27 cellular contexts compared by ENCODE assay signal in genomic region chr1:37389327-37389726, GRCh38.
"Had no signal": no experiment of that assay in that cellular context is flagged by ENCODE, and none has a peak within 500 bp of the region (broad histone marks: within the 10 kb centered on the region; RNA-seq: fewer than 3 reads in every experiment).

No MANE protein-coding gene starts in this region.

- H3K27me3 ChIP-seq: testis, thyroid gland, uterus, vagina had no signal

- ATAC-seq: stimulated activated effector memory CD8-positive, alpha-beta T cell treated with anti-CD3 and anti-CD28 coated beads, Interleukin-12 subunit alpha, Interleukin-12 subunit beta, amount 100 ng/mL, for 72 hours; stimulated activated memory B cell treated with anti-CD40 and anti-IgM and Interleukin-4, amounts not matched to agents 10 μg/mL and 1 μg/mL and 100 μg/mL, for 72 hours; stimulated activated naive B cell treated with anti-CD40 and anti-IgM and Interleukin-4, amounts not matched to agents 10 μg/mL and 1 μg/mL and 100 μg/mL, for 72 hours; stimulated activated naive CD8-positive, alpha-beta T cell treated with anti-CD3 and anti-CD28 coated beads, Interleukin-15, amount 100 ng/mL, for 72 hours; stimulated activated naive CD8-positive, alpha-beta T cell treated with anti-CD3 and anti-CD28 coated beads, Interleukin-15, Interleukin-2, amounts not matched to agents 100 U/mL and 50 U/mL, for 24 hours; upper lobe of right lung had no signal

- H3K9me3 ChIP-seq: stomach, suprapubic skin, testis, thoracic aorta, thyroid gland, tibial artery, tibial nerve, transverse colon, upper lobe of left lung, upper lobe of right lung, uterus, vagina had no signal

- H3K4me3 ChIP-seq: stomach, suprapubic skin, testis, thoracic aorta, thyroid gland, tibial artery, tibial nerve, transverse colon, upper lobe of left lung, upper lobe of right lung, uterus, vagina had no signal

- H3K27ac ChIP-seq: stomach, suprapubic skin, testis, thoracic aorta, thyroid gland, tibial artery, tibial nerve, transverse colon, upper lobe of left lung, upper lobe of right lung, uterus, vagina had no signal

- FAIRE-seq: urothelium cell line had no signal

- H3K36me3 ChIP-seq: stomach, suprapubic skin, thoracic aorta, thyroid gland, tibial artery, tibial nerve, transverse colon, upper lobe of left lung, upper lobe of right lung, uterus, vagina had no signal

- DNase-seq: stimulated activated CD4-positive, alpha-beta T cell treated with anti-CD3 and anti-CD28 coated beads, Interleukin-2, amount 100 ng/mL, for 48 hours; stimulated activated CD4-positive, alpha-beta T cell treated with anti-CD3 and anti-CD28 coated beads, Interleukin-4, amount 100 ng/mL, for 1 hour; stimulated activated CD4-positive, alpha-beta T cell treated with anti-CD3 and anti-CD28 coated beads, Interleukin-4, amount 100 ng/mL, for 24 hours; stimulated activated CD4-positive, alpha-beta T cell treated with anti-CD3 and anti-CD28 coated beads, Interleukin-4, amount 100 ng/mL, for 4 hours; stimulated activated CD8-positive, alpha-beta memory T cell treated with anti-CD3 and anti-CD28 coated beads, Interleukin-4, amount 100 ng/mL, for 48 hours; stimulated activated naive B cell treated with anti-CD40 and anti-IgM and Interleukin-4, amounts not matched to agents 10 μg/mL and 1 μg/mL and 100 μg/mL, for 72 hours; stimulated activated naive CD4-positive, alpha-beta T cell; stimulated activated naive CD4-positive, alpha-beta T cell treated with Interleukin-2 at 50 U/mL for 16 hours; stimulated activated naive CD8-positive, alpha-beta T cell treated with anti-CD3 and anti-CD28 coated beads, Interleukin-15, amount 100 ng/mL, for 72 hours; stimulated activated naive CD8-positive, alpha-beta T cell treated with anti-CD3 and anti-CD28 coated beads, Interleukin-15, Interleukin-2, amounts not matched to agents 100 U/mL and 50 U/mL, for 24 hours; stomach; substantia nigra; testis; thyroid gland; tibial artery; transverse colon; trophoblast cell; upper lobe of right lung; uterus had no signal

- H3K4me1 ChIP-seq: stomach, suprapubic skin, testis, thyroid gland, tibial artery, tibial nerve, transverse colon, upper lobe of left lung, upper lobe of right lung, uterus, vagina had no signal
